In the genomic region with DNA sequence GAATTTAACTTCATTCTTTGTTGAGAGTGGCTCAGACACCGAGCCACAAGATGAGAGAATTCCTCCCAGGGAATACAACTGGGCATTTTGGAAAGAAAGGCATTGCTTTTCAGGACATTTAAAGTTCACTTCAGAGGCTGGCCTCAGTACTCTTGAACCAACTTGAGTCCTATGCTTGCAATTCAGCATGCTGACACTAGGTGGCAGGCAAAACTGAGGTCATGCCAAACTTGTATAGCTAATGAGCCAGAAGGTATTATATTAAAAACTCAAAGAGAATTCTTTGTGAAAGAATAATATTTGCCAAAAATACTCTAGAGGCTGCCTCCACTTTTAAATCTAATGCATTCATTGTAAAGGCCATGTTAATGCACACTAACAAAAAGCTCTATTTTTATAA, we compare ENCODE assay signal across 7 cellular contexts.
DNase-seq lines count a peak whose midpoint lies in the region; ATAC-seq, FAIRE-seq and TF ChIP-seq lines count a peak whose summit lies in the region.

No MANE protein-coding gene starts in this region.

- H3K4me3 ChIP-seq in body of pancreas (no peak overlapping the region), small intestine (ENCODE audit: low read depth in 1 of 2, low read length in 2 of 2) (no peak overlapping the region), gastrocnemius medialis (no peak overlapping the region)

- H3K9me3 ChIP-seq in body of pancreas (no peaks in the 10 kb centered on the region), small intestine (ENCODE audit: control insufficient read depth, low read depth) (no peaks in the 10 kb centered on the region), gastrocnemius medialis (peaks cover 0 to 4% (median 0%) of the 10 kb centered on the region in 3 donors)

- H3K36me3 ChIP-seq in body of pancreas (replicated peaks in 1 of 2; ENCODE audit: insufficient read depth in 1 of 2, low read depth in 2 of 2) (no peaks in the 10 kb centered on the region), small intestine (ENCODE audit: control insufficient read depth in 2 of 2, insufficient read depth in 2 of 2, low read length in 2 of 2) (no peaks in the 10 kb centered on the region), gastrocnemius medialis (no peaks in the 10 kb centered on the region)

- intact Hi-C loops in body of pancreas (cut with DNase I) (no loop called here), gastrocnemius medialis (cut with DNase I; ENCODE audit: low total_unique reads) (no loop called here)

- no peak for FAIRE-seq in small intestine (lab: Jason Lieb, UNC)

- H3K27ac ChIP-seq in body of pancreas (no peak overlapping the region), small intestine (ENCODE audit: low read depth in 1 of 2, low read length in 1 of 2) (no peak overlapping the region), gastrocnemius medialis (no peak overlapping the region)

- no peak for TF ChIP-seq POLR2A in body of pancreas (IDR thresholded peaks at IDR 0.05)
- no peak for TF ChIP-seq POLR2A in gastrocnemius medialis (IDR thresholded peaks at IDR 0.05)

- 86 to 88% methylated on average over 1 of the region's 1 CpG for WGBS in body of pancreas, 2 donors
- 65 to 76% (median 72%) methylated on average over 1 of the region's 1 CpG for WGBS in small intestine, 3 donors

- DNase-seq in KBM-7 (peak; percentile 32), body of pancreas (peak in 1 of 4 donors; percentile 8), small intestine (peak; percentile 45), 8988T (no peak), NCI-H510A (lab: John Stamatoyannopoulos, UW) (no peak), gastrocnemius medialis (no peak)

- H3K4me1 ChIP-seq in body of pancreas: no peaks in the 10 kb centered on the region
- no peaks in the 10 kb centered on the region for H3K4me1 ChIP-seq in small intestine (ENCODE audit: control insufficient read depth in 2 of 2, insufficient read depth in 1 of 2, low read depth in 1 of 2, low read length in 1 of 2)
- H3K4me1 ChIP-seq in gastrocnemius medialis: no peaks in the 10 kb centered on the region

- H3K27me3 ChIP-seq in body of pancreas: no peaks in the 10 kb centered on the region
- no peaks in the 10 kb centered on the region for H3K27me3 ChIP-seq in small intestine (ENCODE audit: control insufficient read depth in 2 of 2, insufficient read depth in 2 of 2, low read length in 2 of 2)
- H3K27me3 ChIP-seq in gastrocnemius medialis: no peaks in the 10 kb centered on the region

- TF ChIP-seq CTCF in GM12874 (IDR thresholded peaks at IDR 0.05; ENCODE audit: insufficient read depth, low read depth, low read length) (peak; percentile 66; the same call in 1 of the 2 replicates), body of pancreas (IDR thresholded peaks at IDR 0.05) (peak in 5 of 7 experiments; percentile 13 to 21 (median 15)), gastrocnemius medialis (IDR thresholded peaks at IDR 0.05 in 4 of 5, conservative IDR thresholded peaks at IDR 0.05 in 1 of 5) (peak in 2 of 5 experiments; percentile 12 to 22)

- ATAC-seq in body of pancreas (no peak), gastrocnemius medialis (no peak)

- in situ Hi-C loops in KBM-7 (cut with MboI; ENCODE audit: low pct_unique_long_range_greater_than_20kb, low sequenced_read_pairs) (no loop called here), gastrocnemius medialis (cut with MboI; ENCODE audit: low sequenced_read_pairs in 4 of 4) (no loop called here)

Comparison
In these comparisons a context has a peak if more than half of its experiments do, and no peak if none do; other contexts are left out.
1. DNase-seq: peak in KBM-7 (single experiment) and small intestine (single experiment); none in 8988T (single experiment), NCI-H510A (single experiment) and gastrocnemius medialis (0 of 2).